ENCODE assay signal across 2 cellular contexts in genomic region chr11:766106-766940, GRCh38.
TF ChIP-seq lines count a peak whose summit lies in the region.

No MANE protein-coding gene starts in this region.

TF ChIP-seq in IMR-90, 13 proteins besides CTCF, POLR2A, EP300 and RAD21:
- TF ChIP-seq BHLHE40 (IDR thresholded peaks at IDR 0.05; ENCODE audit: low read depth, low read length) (no peak), FOS (IDR thresholded peaks at IDR 0.05; ENCODE audit: low read depth, low read length) (no peak), NFE2L2 (IDR thresholded peaks at IDR 0.05; ENCODE audit: low read depth, low read length) (no peak), CHD1 (IDR thresholded peaks at IDR 0.05; ENCODE audit: low read depth, low read length) (no peak), RCOR1 (IDR thresholded peaks at IDR 0.05; ENCODE audit: insufficient replicate concordance, low read length) (no peak), SMC3 (IDR thresholded peaks at IDR 0.05; ENCODE audit: low read depth, low read length) (no peak), MAFK (IDR thresholded peaks at IDR 0.05; ENCODE audit: low read depth, low read length) (no peak), CEBPB (IDR thresholded peaks at IDR 0.05; ENCODE audit: low read depth, low read length) (no peak), MXI1 (IDR thresholded peaks at IDR 0.05; ENCODE audit: borderline replicate concordance, low read depth, low read length) (no peak), MAZ (IDR thresholded peaks at IDR 0.05; ENCODE audit: borderline replicate concordance, low read depth, low read length) (no peak), RFX5 (IDR thresholded peaks at IDR 0.05; ENCODE audit: low read depth, low read length) (no peak), USF2 (IDR thresholded peaks at IDR 0.05; ENCODE audit: low read depth, low read length) (no peak), ELK1 (IDR thresholded peaks at IDR 0.05; ENCODE audit: borderline replicate concordance, low read depth, low read length) (no peak)

TF ChIP-seq in endothelial cell of umbilical vein, 7 proteins besides CTCF, POLR2A, EP300 and RAD21:
- TF ChIP-seq EZH2 (IDR thresholded peaks at IDR 0.05; ENCODE audit: borderline replicate concordance, low read depth, low read length, severe bottlenecking) (no peak), MYC (IDR thresholded peaks at IDR 0.05; ENCODE audit: low read depth, low read length) (no peak), MAX (IDR thresholded peaks at IDR 0.05; ENCODE audit: insufficient read depth, insufficient read length) (no peak), POLR2AphosphoS5 (IDR thresholded peaks at IDR 0.05; ENCODE audit: insufficient read depth, low read depth, low read length) (peak; percentile 32), FOS (IDR thresholded peaks at IDR 0.05; ENCODE audit: borderline replicate concordance, insufficient read depth, low read length) (no peak), JUN (IDR thresholded peaks at IDR 0.05; ENCODE audit: borderline replicate concordance, insufficient read depth, insufficient read length, low read depth) (no peak), GATA2 (IDR thresholded peaks at IDR 0.05; ENCODE audit: insufficient read depth, insufficient read length, low read depth, low read length) (no peak)
